In genomic region chr11:57508341-57509170, GRCh38 we compare ENCODE assay signal across 1 cellular context.
TF ChIP-seq lines count a peak whose summit lies in the region.

No MANE protein-coding gene starts in this region.

TF ChIP-seq in HepG2, 621 proteins besides CTCF, POLR2A, EP300 and RAD21 (continues in another document):
- TF ChIP-seq RARA (CRISPR knock-in tag; IDR thresholded peaks at IDR 0.05) (peak; percentile 31; the same call in 1 of the 2 replicates), CSRNP1 (CRISPR knock-in tag; IDR thresholded peaks at IDR 0.05) (no peak), ZNF142 (CRISPR knock-in tag; IDR thresholded peaks at IDR 0.05) (0 out of 2 replicates have a peak, but pooled peaks have one; percentile 29), BHLHE40 (IDR thresholded peaks at IDR 0.05; ENCODE audit: low read length) (peak; percentile 82), ATF4 (CRISPR knock-in tag; IDR thresholded peaks at IDR 0.05) (no peak), PAXIP1 (CRISPR knock-in tag; conservative IDR thresholded peaks at IDR 0.05) (0 out of 2 replicates have a peak, but pooled peaks have one; percentile 22), RNF2 (conservative IDR thresholded peaks at IDR 0.05; ENCODE audit: low read depth) (no peak), GATAD2A (CRISPR knock-in tag; IDR thresholded peaks at IDR 0.05) (peak; percentile 47; the same call in 1 of the 2 replicates), ESRRA (CRISPR knock-in tag; IDR thresholded peaks at IDR 0.05; ENCODE audit: low read depth) (no peak), MED1 (CRISPR knock-in tag; IDR thresholded peaks at IDR 0.05) (0 out of 2 replicates have a peak, but pooled peaks have one; percentile 25), ZNF639 (CRISPR knock-in tag; conservative IDR thresholded peaks at IDR 0.05) (no peak), HNF4A (CRISPR knock-in tag; IDR thresholded peaks at IDR 0.05) (peak; percentile 80), TBX2 (CRISPR knock-in tag; IDR thresholded peaks at IDR 0.05; ENCODE audit: borderline replicate concordance) (peak; percentile 46; the same call in 1 of the 2 replicates), USF2 (IDR thresholded peaks at IDR 0.05; ENCODE audit: low read depth, low read length) (0 out of 2 replicates have a peak, but pooled peaks have one; percentile 4), USF2 (CRISPR knock-in tag; IDR thresholded peaks at IDR 0.05; ENCODE audit: borderline replicate concordance) (no peak; the same call in 1 of the 2 replicates), SALL1 (CRISPR knock-in tag; IDR thresholded peaks at IDR 0.05) (0 out of 2 replicates have a peak, but pooled peaks have one; percentile 13), SIX1 (CRISPR knock-in tag; IDR thresholded peaks at IDR 0.05; ENCODE audit: borderline replicate concordance) (no peak), TBX3 (IDR thresholded peaks at IDR 0.05; ENCODE audit: borderline replicate concordance) (0 out of 2 replicates have a peak, but pooled peaks have one; percentile 22), MLX (CRISPR knock-in tag; IDR thresholded peaks at IDR 0.05) (peak; percentile 31; the same call in 1 of the 2 replicates), RORA (CRISPR knock-in tag; IDR thresholded peaks at IDR 0.05) (no peak), POLR2AphosphoS2 (IDR thresholded peaks at IDR 0.05; ENCODE audit: low read depth, low read length) (no peak), SRSF9 (IDR thresholded peaks at IDR 0.05; ENCODE audit: borderline replicate concordance, insufficient read depth, low read depth, low read length, poor library complexity, severe bottlenecking) (no peak), ZFYVE20 (CRISPR knock-in tag; IDR thresholded peaks at IDR 0.05; ENCODE audit: borderline replicate concordance, low read depth) (no peak), PRDM4 (CRISPR knock-in tag; IDR thresholded peaks at IDR 0.05; ENCODE audit: borderline replicate concordance) (no peak), PBX3 (CRISPR knock-in tag; IDR thresholded peaks at IDR 0.05; ENCODE audit: borderline replicate concordance) (no peak), ARID5B (CRISPR knock-in tag; IDR thresholded peaks at IDR 0.05) (0 out of 2 replicates have a peak, but pooled peaks have one; percentile 15)
